31 cellular contexts compared by ENCODE assay signal in the genomic region with DNA sequence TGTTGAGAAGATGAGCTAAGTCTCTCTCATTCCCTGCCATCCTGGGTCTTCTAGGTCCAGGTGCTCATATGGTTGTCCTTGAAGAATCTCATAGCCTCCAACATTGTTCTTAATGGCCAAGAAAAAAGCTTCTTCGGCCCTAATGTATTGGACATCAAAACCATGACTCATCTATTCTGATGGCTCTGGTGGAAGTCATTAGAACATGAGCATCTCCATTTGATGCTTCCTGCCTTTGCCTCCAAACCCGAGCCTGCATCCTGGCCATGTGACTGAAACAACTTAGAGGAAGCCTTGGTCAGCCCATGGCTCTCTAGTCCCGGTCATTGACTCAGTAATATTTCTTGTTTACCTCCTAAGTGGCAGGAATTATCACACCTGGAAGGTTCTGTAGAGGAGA.
"Had no signal": no experiment of that assay in that cellular context is flagged by ENCODE, and none has a peak within 500 bp of the region (broad histone marks: within the 10 kb centered on the region; RNA-seq: fewer than 3 reads in every experiment).

No MANE protein-coding gene starts in this region.

- H3K36me3 Mint-ChIP-seq: immature natural killer cell; natural killer cell treated with Interleukin-12 subunit alpha and Interleukin-12 subunit beta and Interleukin-15 and Interleukin-18, amount 100 ng/mL, for 72 hours; stimulated activated effector memory CD8-positive, alpha-beta T cell treated with anti-CD3 and anti-CD28 coated beads, Interleukin-12 subunit alpha, Interleukin-12 subunit beta, amount 100 ng/mL, for 72 hours; type B pancreatic cell had no signal

- H3K9me3 ChIP-seq: left lung, lower lobe of right lung, mucosa of descending colon, pancreas, prostate gland, sigmoid colon, suprapubic skin, thoracic aorta, tibial artery, uterus had no signal

- DNase-seq: hypothalamus; immature natural killer cell; kidney; left colon; left lung; lower lobe of right lung; mammary epithelial cell; midbrain; mucosa of descending colon; naive thymus-derived CD4-positive, alpha-beta T cell; nucleus accumbens; pancreas; posterior cingulate gyrus; retina; right cardiac atrium; sigmoid colon; small intestine; spleen; stimulated activated CD4-positive, alpha-beta T cell treated with anti-CD3 and anti-CD28 coated beads, Interleukin-4, amount 100 ng/mL, for 24 hours; stimulated activated naive CD4-positive, alpha-beta T cell; tibial artery; uterus had no signal

- H3K27ac ChIP-seq: left lung, lower lobe of right lung, pancreas, prostate gland, sigmoid colon, spleen, suprapubic skin, thoracic aorta, tibial artery, uterus had no signal

- H3K4me3 Mint-ChIP-seq: immature natural killer cell; naive thymus-derived CD4-positive, alpha-beta T cell; natural killer cell treated with Interleukin-12 subunit alpha and Interleukin-12 subunit beta and Interleukin-15 and Interleukin-18, amount 100 ng/mL, for 72 hours; neural crest cell; stimulated activated effector memory CD8-positive, alpha-beta T cell treated with anti-CD3 and anti-CD28 coated beads, Interleukin-12 subunit alpha, Interleukin-12 subunit beta, amount 100 ng/mL, for 72 hours; stimulated activated naive CD8-positive, alpha-beta T cell treated with anti-CD3 and anti-CD28 coated beads, Interleukin-15, Interleukin-2, amounts not matched to agents 100 ng/mL and 50 ng/mL, for 24 hours; type B pancreatic cell had no signal

- H3K36me3 ChIP-seq: left lung, lower lobe of right lung, pancreas, prostate gland, sigmoid colon, spleen, suprapubic skin, thoracic aorta, tibial artery, uterus had no signal

- ATAC-seq: left colon; left lung; lower lobe of right lung; mucosa of descending colon; naive thymus-derived CD4-positive, alpha-beta T cell; natural killer cell treated with Interleukin-12 subunit alpha and Interleukin-12 subunit beta and Interleukin-15 and Interleukin-18, amount 100 ng/mL, for 72 hours; pancreas; right cardiac atrium; stimulated activated effector memory CD8-positive, alpha-beta T cell treated with anti-CD3 and anti-CD28 coated beads, Interleukin-12 subunit alpha, Interleukin-12 subunit beta, amount 100 ng/mL, for 72 hours had no signal

- H3K4me1 ChIP-seq: lower lobe of right lung, pancreas, prostate gland, sigmoid colon, spleen, suprapubic skin, uterus had no signal

- H3K9me3 Mint-ChIP-seq: neural crest cell; stimulated activated naive CD8-positive, alpha-beta T cell treated with anti-CD3 and anti-CD28 coated beads, Interleukin-15, Interleukin-2, amounts not matched to agents 100 ng/mL and 50 ng/mL, for 24 hours; type B pancreatic cell had no signal

- H3K4me1 Mint-ChIP-seq: immature natural killer cell; naive thymus-derived CD4-positive, alpha-beta T cell; neural crest cell; stimulated activated effector memory CD8-positive, alpha-beta T cell treated with anti-CD3 and anti-CD28 coated beads, Interleukin-12 subunit alpha, Interleukin-12 subunit beta, amount 100 ng/mL, for 72 hours had no signal

- H3K4me3 ChIP-seq: left lung, lower lobe of right lung, mucosa of descending colon, pancreas, prostate gland, sigmoid colon, spleen, suprapubic skin, thoracic aorta, tibial artery, uterus had no signal

- FAIRE-seq: islet of Langerhans, kidney, pancreas, small intestine had no signal

- H3K27ac Mint-ChIP-seq: immature natural killer cell; naive thymus-derived CD4-positive, alpha-beta T cell; natural killer cell treated with Interleukin-12 subunit alpha and Interleukin-12 subunit beta and Interleukin-15 and Interleukin-18, amount 100 ng/mL, for 72 hours; stimulated activated effector memory CD8-positive, alpha-beta T cell treated with anti-CD3 and anti-CD28 coated beads, Interleukin-12 subunit alpha, Interleukin-12 subunit beta, amount 100 ng/mL, for 72 hours; stimulated activated naive CD8-positive, alpha-beta T cell treated with anti-CD3 and anti-CD28 coated beads, Interleukin-15, Interleukin-2, amounts not matched to agents 100 ng/mL and 50 ng/mL, for 24 hours had no signal

- H3K27me3 Mint-ChIP-seq: natural killer cell treated with Interleukin-12 subunit alpha and Interleukin-12 subunit beta and Interleukin-15 and Interleukin-18, amount 100 ng/mL, for 72 hours; stimulated activated naive CD8-positive, alpha-beta T cell treated with anti-CD3 and anti-CD28 coated beads, Interleukin-15, Interleukin-2, amounts not matched to agents 100 ng/mL and 50 ng/mL, for 24 hours had no signal

- H3K27me3 ChIP-seq: left lung, pancreas, sigmoid colon, spleen, suprapubic skin, tibial artery, uterus had no signal
